ENCODE assay signal across 2 cellular contexts in the genomic region with DNA sequence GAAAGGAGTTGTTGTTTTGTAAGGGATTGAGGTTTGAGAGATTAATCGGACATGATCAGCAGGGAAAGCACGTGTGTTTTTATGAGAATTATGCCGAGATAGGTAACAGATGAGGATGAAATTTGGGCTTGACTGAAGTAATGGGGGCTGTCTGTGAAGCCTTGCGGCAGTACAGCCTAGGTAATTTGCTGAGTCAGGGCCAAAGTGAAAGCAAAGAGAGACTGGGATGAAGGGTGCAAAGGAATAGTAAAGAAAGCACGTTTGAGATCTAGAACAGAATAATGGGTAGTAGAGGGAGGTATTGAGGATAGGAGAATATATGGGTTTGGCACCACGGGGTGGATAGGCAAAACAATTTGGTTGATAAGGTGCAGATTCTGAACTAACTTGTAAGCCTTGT.
TF ChIP-seq lines count a peak whose summit lies in the region.

No MANE protein-coding gene starts in this region.

TF ChIP-seq in A549, 52 proteins besides CTCF, POLR2A, EP300 and RAD21:
- peak; percentile 44 for TF ChIP-seq MAFK (IDR thresholded peaks at IDR 0.05; ENCODE audit: partially characterized antibody)
TF ChIP-seq in A549: peak in this region for 1; not testable (repeated sequence) for 51.

TF ChIP-seq in IMR-90, 13 proteins besides CTCF, POLR2A, EP300 and RAD21:
- TF ChIP-seq MAFK (IDR thresholded peaks at IDR 0.05; ENCODE audit: low read depth, low read length) = 0 out of 2 replicates have a peak, but pooled peaks have one; percentile 3
TF ChIP-seq in IMR-90: peak in this region for 1; not testable (repeated sequence) for 12.
